16 cellular contexts compared by ENCODE assay signal in genomic region chr2:134976074-134976702, GRCh38. TPM values are rescaled to one million over a fixed set of nuclear protein-coding genes. Genes with fewer than 3 reads are reported as not detected.
A peak's percentile ranks its signal among the peaks of the same experiment; 100 is the strongest.
DNase-seq lines count a peak whose midpoint lies in the region; ATAC-seq, FAIRE-seq and TF ChIP-seq lines count a peak whose summit lies in the region.
"Had no signal": no experiment of that assay in that cellular context is flagged by ENCODE, and none has a peak within 500 bp of the region (broad histone marks: within the 10 kb centered on the region; RNA-seq: fewer than 3 reads in every experiment).

No MANE protein-coding gene starts in this region.

- H3K27me3 ChIP-seq in HepG2 (ENCODE audit: control insufficient read depth in 1 of 2, insufficient read depth in 2 of 2, low read length in 2 of 2), result peaks cover 0 to 4% of the 10 kb centered on the region in 2 experiments; a peak in 3 of 5 replicates
- H3K27me3 ChIP-seq: BE2C, Peyer's patch had no signal

- intact Hi-C loops in HepG2 (cut with micrococcal nuclease; ENCODE audit: unreplicated experiment), result no loop called here

- TF ChIP-seq POLR2A in HepG2 (IDR thresholded peaks at IDR 0.05; ENCODE audit: insufficient read depth in 1 of 2, low read depth in 2 of 2, low read length in 2 of 2), result no peak

- ATAC-seq in HepG2, result peak; percentile 59

- peaks cover 22% of the 10 kb centered on the region for H3K36me3 Mint-ChIP-seq in glutamatergic neuron (ENCODE audit: unreplicated experiment)

- no peak for TF ChIP-seq CTCF in HepG2 (CRISPR knock-in tag; IDR thresholded peaks at IDR 0.05)
- TF ChIP-seq CTCF in glutamatergic neuron (IDR thresholded peaks at IDR 0.05; ENCODE audit: partially characterized antibody, unreplicated experiment), result no peak

- H3K36me3 ChIP-seq in HepG2 (replicated peaks in 1 of 2; ENCODE audit: control insufficient read depth in 1 of 2, insufficient read depth in 2 of 2, low read length in 2 of 2), result no peaks in the 10 kb centered on the region
- H3K36me3 ChIP-seq: BE2C, Peyer's patch had no signal

- H3K27me3 Mint-ChIP-seq in glutamatergic neuron (ENCODE audit: unreplicated experiment), result peaks cover 7% of the 10 kb centered on the region

- no peak overlapping the region for H3K9ac ChIP-seq in HepG2 (ENCODE audit: insufficient read depth, low read depth, low read length)

- POLR2A ChIA-PET in HepG2 (lab: Yijun Ruan, JAX) (no interaction called here), HEK293T (lab: Yijun Ruan, JAX) (no interaction called here)

- TF ChIP-seq EP300 in HepG2 (IDR thresholded peaks at IDR 0.05; ENCODE audit: low read depth in 2 of 2, low read length in 2 of 2) (no peak), HepG2 (CRISPR knock-in tag; IDR thresholded peaks at IDR 0.05; ENCODE audit: borderline replicate concordance) (no peak)

- H3K4me1 Mint-ChIP-seq in glutamatergic neuron (ENCODE audit: low read depth, unreplicated experiment), result peaks cover 10% of the 10 kb centered on the region

- peak overlapping the region; percentile 15 for H3K4me2 ChIP-seq in HepG2 (ENCODE audit: low read depth, low read length)

- no peaks in the 10 kb centered on the region for H3K4me1 ChIP-seq in HepG2 (ENCODE audit: insufficient read depth, low read length)
- H3K4me1 ChIP-seq: BE2C, Peyer's patch had no signal

- WGBS in HepG2 (ENCODE audit: low lambda C conversion rate), result 11% methylated on average over 3 of the region's 3 CpGs

- no peak for FAIRE-seq in HepG2 (lab: Jason Lieb, UNC)
- FAIRE-seq: GM18507 had no signal

- TF ChIP-seq RAD21 in HepG2 (CRISPR knock-in tag; IDR thresholded peaks at IDR 0.05), result no peak

- DNase-seq in GF-D8 (lab: John Stamatoyannopoulos, UW), result peak; percentile 74
- DNase-seq in MV-4-11 (lab: John Stamatoyannopoulos, UW), result peak; percentile 9
- DNase-seq in dermis microvascular lymphatic vessel endothelial cell (ENCODE audit: low read depth in 2 of 2), result peak; percentile 14 to 88
- no peak for DNase-seq in HepG2 (ENCODE audit: low spot score)
- DNase-seq in HEK293T (ENCODE audit: extremely low spot score), result no peak
- DNase-seq in glutamatergic neuron, result no peak
- DNase-seq in midbrain (lab: John Stamatoyannopoulos, UW), result no peak
- DNase-seq: BE2C, DMS153, H7, IMR-90, NCI-H1105, NCI-H1694 treated with DMSO at 0.1 percent for 48 hours, Peyer's patch, SIG-M5 had no signal

- H3K27ac ChIP-seq in HepG2 (ENCODE audit: extremely low read length, insufficient read depth, low read length), result no peak overlapping the region
- H3K27ac ChIP-seq: Peyer's patch had no signal

- in situ Hi-C loops in HepG2 (cut with HindIII; ENCODE audit: extremely low pct_ligation_motif_present, low pct_unique_long_range_greater_than_20kb), result no loop called here

- no peak overlapping the region for H3K27ac Mint-ChIP-seq in glutamatergic neuron (ENCODE audit: unreplicated experiment)

- H3K9me3 ChIP-seq in HepG2 (ENCODE audit: low read length), result peaks cover 10% of the 10 kb centered on the region; the same call in 1 of the 2 replicates
- H3K9me3 ChIP-seq: BE2C had no signal

- no peak overlapping the region for H3K4me3 ChIP-seq in HepG2 (replicated peaks in 1 of 3; ENCODE audit: insufficient read depth in 1 of 3, low read depth in 2 of 3, low read length in 3 of 3)
- H3K4me3 ChIP-seq: Peyer's patch had no signal

- no TSS peak for BruUV-seq in HepG2 (replicated peaks; lab: Mats Ljungman, UMichigan)

- H4K20me1 ChIP-seq in HepG2 (ENCODE audit: insufficient read depth, low read length), result no peaks in the 10 kb centered on the region

- CTCF ChIA-PET in HepG2 (lab: Yijun Ruan, JAX; ENCODE audit: low intra/inter-chr PET ratio, low total read pairs), result no interaction called here
- CTCF ChIA-PET in HEK293T (lab: Yijun Ruan, JAX), result no interaction called here

- no peak overlapping the region for H3K4me3 Mint-ChIP-seq in glutamatergic neuron (ENCODE audit: unreplicated experiment)

- peaks cover 9% of the 10 kb centered on the region for H3K9me3 Mint-ChIP-seq in glutamatergic neuron (ENCODE audit: unreplicated experiment)

- H2AFZ ChIP-seq in HepG2 (ENCODE audit: low read length), result no peak overlapping the region

- H3K79me2 ChIP-seq in HepG2 (ENCODE audit: insufficient read depth, low read length), result no peaks in the 10 kb centered on the region

TF ChIP-seq in HepG2, 621 proteins besides CTCF, POLR2A, EP300 and RAD21:
- TF ChIP-seq SMARCE1 (IDR thresholded peaks at IDR 0.05; ENCODE audit: borderline replicate concordance) (no peak), SSRP1 (CRISPR knock-in tag; IDR thresholded peaks at IDR 0.05) (no peak), FOXO4 (CRISPR knock-in tag; conservative IDR thresholded peaks at IDR 0.05) (0 out of 2 replicates have a peak, but pooled peaks have one; percentile 30), FOXA1 (IDR thresholded peaks at IDR 0.05) (no peak), FOXA1 (CRISPR knock-in tag; IDR thresholded peaks at IDR 0.05) (no peak), JUN (CRISPR knock-in tag; IDR thresholded peaks at IDR 0.05) (no peak)

TF ChIP-seq in HEK293T, 16 proteins besides CTCF, POLR2A, EP300 and RAD21:
- TF ChIP-seq ZNF384 (IDR thresholded peaks at IDR 0.05), result no peak
- TF ChIP-seq NFRKB (IDR thresholded peaks at IDR 0.05), result no peak
- no peak for TF ChIP-seq ELF4 (IDR thresholded peaks at IDR 0.05)
- TF ChIP-seq TARDBP (IDR thresholded peaks at IDR 0.05), result no peak
- TF ChIP-seq SP1 (IDR thresholded peaks at IDR 0.05), result no peak
- no peak for TF ChIP-seq PKNOX1 (IDR thresholded peaks at IDR 0.05)
- TF ChIP-seq L3MBTL2 (conservative IDR thresholded peaks at IDR 0.05), result no peak
- no peak for TF ChIP-seq LEF1 (IDR thresholded peaks at IDR 0.05; ENCODE audit: borderline replicate concordance)

RNA-seq across cellular contexts. Expression of gene CCNT2, which starts 57.6 kb away (rescaled TPM):
- 21.6 and 26.4 TPM in 2 replicates for total RNA-seq in dermis microvascular lymphatic vessel endothelial cell
- 31.2 and 34.4 TPM in 2 replicates for total RNA-seq in HepG2 (2016; rRNA removed; fragmentation: Illumina TruSeq; extraction: Trizol)
- total RNA-seq in HepG2 (2016; cell fraction: cytosol; rRNA removed; fragmentation: Illumina TruSeq; extraction: Trizol; ENCODE audit: low read depth), result 11.1 and 11.5 TPM in 2 replicates
- 30.1 and 32.4 TPM in 2 replicates for total RNA-seq in HepG2 (2016; cell fraction: insoluble cytoplasmic fraction; rRNA removed; fragmentation: Illumina TruSeq; extraction: Trizol)
- total RNA-seq in HepG2 (2016; cell fraction: membrane; rRNA removed; fragmentation: Illumina TruSeq; extraction: Trizol), result 9.5 and 11.8 TPM in 2 replicates
- total RNA-seq in HepG2 (2016; cell fraction: nucleus; rRNA removed; fragmentation: Illumina TruSeq; extraction: Trizol), result 89.2 and 92.5 TPM in 2 replicates
- 20.5 and 22.1 TPM in 2 replicates for polyA plus RNA-seq in HepG2 (2011; rRNA removed)
- 7.2 and 8.5 TPM in 2 replicates for polyA plus RNA-seq in HepG2 (2011; cell fraction: cytosol; rRNA removed)
- 44.4 and 46.0 TPM in 2 replicates for polyA plus RNA-seq in HepG2 (2011; cell fraction: nucleus; rRNA removed)
- polyA plus RNA-seq in HepG2 (2012), result 19.5 and 23.0 TPM in 2 replicates
- polyA plus RNA-seq in HepG2 (2016; cell fraction: cytosol; fragmentation: Illumina TruSeq; extraction: Trizol; ENCODE audit: low read depth), result 0.57 and 0.70 TPM in 2 replicates
- 19.6 and 20.9 TPM in 2 replicates for polyA plus RNA-seq in HepG2 (2016; cell fraction: insoluble cytoplasmic fraction; fragmentation: Illumina TruSeq; extraction: Trizol; ENCODE audit: low read depth)
- 2.3 and 2.4 TPM in 2 replicates for polyA plus RNA-seq in HepG2 (2016; cell fraction: membrane; fragmentation: Illumina TruSeq; extraction: Trizol; ENCODE audit: low read depth)
- polyA plus RNA-seq in HepG2 (2016; cell fraction: nucleus; fragmentation: Illumina TruSeq; extraction: Trizol; ENCODE audit: insufficient read depth, low read depth), result 96.7 and 102 TPM in 2 replicates
- 16.2 and 33.3 TPM in 2 replicates for polyA minus RNA-seq in HepG2 (2011; rRNA and poly(A)+ RNA removed; ENCODE audit: low replicate concordance)
- 23.0 and 26.5 TPM in 2 replicates for polyA minus RNA-seq in HepG2 (2011; cell fraction: cytosol; rRNA and poly(A)+ RNA removed)
- 175 and 178 TPM in 2 replicates for polyA minus RNA-seq in HepG2 (2011; cell fraction: nucleus; rRNA and poly(A)+ RNA removed)
- total RNA-seq in glutamatergic neuron (ENCODE audit: unreplicated experiment), result 70.0 TPM

Comparison
In these comparisons a context has a peak if more than half of its experiments do, and no peak if none do; other contexts are left out.
1. DNase-seq: peak in GF-D8 (single experiment), MV-4-11 (single experiment) and dermis microvascular lymphatic vessel endothelial cell (2 of 2); none in HepG2 (single experiment), HEK293T (single experiment), glutamatergic neuron (single experiment) and midbrain (single experiment).